ENCODE assay signal across 1 cellular context in the genomic region with DNA sequence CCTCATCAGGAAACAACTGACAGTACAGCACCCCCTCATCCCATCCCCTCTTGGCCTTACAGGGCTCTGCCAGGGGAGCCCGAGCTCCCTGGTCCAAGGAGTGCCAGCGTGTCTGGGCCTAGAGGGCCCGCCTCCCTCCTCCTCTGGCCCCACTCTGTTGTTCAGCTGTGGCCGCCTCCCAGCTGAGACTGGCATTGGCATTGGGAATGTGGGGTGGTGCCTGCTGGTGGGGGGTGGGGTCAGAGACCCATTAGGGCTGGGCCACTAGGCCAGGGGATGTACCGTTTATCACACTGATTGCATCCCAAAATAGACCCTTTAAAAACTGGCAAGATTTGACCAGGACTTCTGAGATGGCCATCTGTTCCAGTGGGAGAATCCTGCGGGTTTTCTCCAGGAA.
TF ChIP-seq lines count a peak whose summit lies in the region.

No MANE protein-coding gene starts in this region.

TF ChIP-seq in SK-N-SH, 30 proteins besides CTCF, POLR2A, EP300 and RAD21 (continued from another document):
- TF ChIP-seq, protein P1, sequence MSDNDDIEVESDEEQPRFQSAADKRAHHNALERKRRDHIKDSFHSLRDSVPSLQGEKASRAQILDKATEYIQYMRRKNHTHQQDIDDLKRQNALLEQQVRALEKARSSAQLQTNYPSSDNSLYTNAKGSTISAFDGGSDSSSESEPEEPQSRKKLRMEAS (IDR thresholded peaks at IDR 0.05; ENCODE audit: low read depth) = no peak
- TF ChIP-seq TCF12 (IDR thresholded peaks at IDR 0.05) = no peak
- TF ChIP-seq FOSL2 (IDR thresholded peaks at IDR 0.05; ENCODE audit: borderline replicate concordance, low read depth) = no peak
- TF ChIP-seq NFIC (IDR thresholded peaks at IDR 0.05; ENCODE audit: borderline replicate concordance) = no peak
- no peak for TF ChIP-seq MEF2A (IDR thresholded peaks at IDR 0.05; ENCODE audit: borderline replicate concordance, low read depth)
- TF ChIP-seq, protein P2, sequence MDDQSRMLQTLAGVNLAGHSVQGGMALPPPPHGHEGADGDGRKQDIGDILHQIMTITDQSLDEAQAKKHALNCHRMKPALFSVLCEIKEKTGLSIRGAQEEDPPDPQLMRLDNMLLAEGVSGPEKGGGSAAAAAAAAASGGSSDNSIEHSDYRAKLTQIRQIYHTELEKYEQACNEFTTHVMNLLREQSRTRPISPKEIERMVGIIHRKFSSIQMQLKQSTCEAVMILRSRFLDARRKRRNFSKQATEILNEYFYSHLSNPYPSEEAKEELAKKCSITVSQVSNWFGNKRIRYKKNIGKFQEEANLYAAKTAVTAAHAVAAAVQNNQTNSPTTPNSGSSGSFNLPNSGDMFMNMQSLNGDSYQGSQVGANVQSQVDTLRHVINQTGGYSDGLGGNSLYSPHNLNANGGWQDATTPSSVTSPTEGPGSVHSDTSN (IDR thresholded peaks at IDR 0.05) = no peak
- no peak for TF ChIP-seq NRF1 (IDR thresholded peaks at IDR 0.05; ENCODE audit: low read depth, low read length)
- no peak for TF ChIP-seq TAF1 (IDR thresholded peaks at IDR 0.05; ENCODE audit: borderline replicate concordance, low read depth, low read length)
- TF ChIP-seq CHD2 (IDR thresholded peaks at IDR 0.05; ENCODE audit: low read length, partially characterized antibody) = no peak
